ENCODE assay signal across 10 cellular contexts in genomic region chr14:68459480-68460136, GRCh38.
DNase-seq lines count a peak whose midpoint lies in the region; ATAC-seq and TF ChIP-seq lines count a peak whose summit lies in the region.
"Had no signal": no experiment of that assay in that cellular context is flagged by ENCODE, and none has a peak within 500 bp of the region (broad histone marks: within the 10 kb centered on the region; RNA-seq: fewer than 3 reads in every experiment).

No MANE protein-coding gene starts in this region.

- H3K79me2 ChIP-seq in hepatocyte: no peaks in the 10 kb centered on the region

- H3K36me3 Mint-ChIP-seq in WTC11: peaks cover 11% of the 10 kb centered on the region
- H3K36me3 Mint-ChIP-seq in activated CD4-positive, alpha-beta T cell treated with anti-CD3 and anti-CD28 coated beads for 36 hours (ENCODE audit: low read depth): peaks cover 2% of the 10 kb centered on the region
- H3K36me3 Mint-ChIP-seq: CD4-positive, CD25-positive, alpha-beta regulatory T cell had no signal

- no peaks in the 10 kb centered on the region for H3K9me2 ChIP-seq in hepatocyte (replicated peaks; ENCODE audit: insufficient read depth)

- ATAC-seq in WTC11: no peak
- ATAC-seq in activated CD4-positive, alpha-beta T cell treated with anti-CD3 and anti-CD28 coated beads for 36 hours: no peak
- ATAC-seq: activated T-cell treated with anti-CD3 and anti-CD28 coated beads, Interleukin-2, amount 50 U/mL, for 4 hours had no signal

- POLR2A ChIA-PET in WTC11 (lab: Charles Lee): interaction anchor here (1.1 kb wide), 1 partner anchor 10 kb away, joined by 3 read pairs; no protein-coding TSS in a partner anchor
- POLR2A ChIA-PET in activated CD4-positive, alpha-beta T cell treated with anti-CD3 and anti-CD28 coated beads for 36 hours (lab: Charles Lee): no interaction called here

- H3K9me3 Mint-ChIP-seq in WTC11: peaks cover 12% of the 10 kb centered on the region
- peaks cover 7% of the 10 kb centered on the region for H3K9me3 Mint-ChIP-seq in activated CD4-positive, alpha-beta T cell treated with anti-CD3 and anti-CD28 coated beads for 36 hours (ENCODE audit: low read depth)

- intact Hi-C loops in activated CD4-positive, alpha-beta T cell treated with anti-CD3 and anti-CD28 coated beads for 36 hours (cut with DNase I, micrococcal nuclease): no loop called here

- H3K4me1 Mint-ChIP-seq in WTC11: peaks cover 11% of the 10 kb centered on the region
- H3K4me1 Mint-ChIP-seq in activated CD4-positive, alpha-beta T cell treated with anti-CD3 and anti-CD28 coated beads for 36 hours: peaks cover 6% of the 10 kb centered on the region

- H3K27me3 ChIP-seq in hepatocyte: no peaks in the 10 kb centered on the region
- H3K27me3 ChIP-seq in rectal smooth muscle tissue (ENCODE audit: control insufficient read depth, insufficient read depth, low read length): no peaks in the 10 kb centered on the region

- no peak overlapping the region for H3K4me2 ChIP-seq in hepatocyte

- no peak overlapping the region for H2AFZ ChIP-seq in hepatocyte

- peak; percentile 51 for DNase-seq in Ammon's horn (ENCODE audit: low spot score)
- DNase-seq in WTC11 (ENCODE audit: low spot score): no peak
- no peak for DNase-seq in hepatocyte (ENCODE audit: low spot score)
- DNase-seq in activated CD4-positive, alpha-beta T cell treated with anti-CD3 and anti-CD28 coated beads for 36 hours: no peak
- DNase-seq in amygdala (lab: John Stamatoyannopoulos, UW): no peak
- DNase-seq in stimulated activated CD4-positive, alpha-beta T cell treated with anti-CD3 and anti-CD28 coated beads, Interleukin-1b, Interleukin-23, amount 100 ng/mL, for 48 hours: no peak
- DNase-seq in germinal center (ENCODE audit: low spot score): no peak
- DNase-seq: activated T-cell treated with anti-CD3 and anti-CD28 coated beads, Interleukin-2, amount 50 U/mL, for 4 hours; CD4-positive, CD25-positive, alpha-beta regulatory T cell had no signal

- H3K9me3 ChIP-seq in hepatocyte (ENCODE audit: low read depth): no peaks in the 10 kb centered on the region

- WGBS in hepatocyte (ENCODE audit: low lambda C conversion rate, missing lambda C conversion rate): 72% methylated on average over 5 of the region's 5 CpGs

- H3K4me3 Mint-ChIP-seq in WTC11: no peak overlapping the region
- no peak overlapping the region for H3K4me3 Mint-ChIP-seq in activated CD4-positive, alpha-beta T cell treated with anti-CD3 and anti-CD28 coated beads for 36 hours
- H3K4me3 Mint-ChIP-seq: activated T-cell treated with anti-CD3 and anti-CD28 coated beads, Interleukin-2, amount 50 U/mL, for 4 hours; CD4-positive, CD25-positive, alpha-beta regulatory T cell had no signal

- H4K20me1 ChIP-seq in hepatocyte (ENCODE audit: insufficient read depth, poor library complexity, severe bottlenecking): no peaks in the 10 kb centered on the region

- H3K36me3 ChIP-seq in hepatocyte (replicated peaks; ENCODE audit: insufficient read depth, low read depth) (no peaks in the 10 kb centered on the region), rectal smooth muscle tissue (ENCODE audit: control insufficient read depth, insufficient read depth, low read length) (no peaks in the 10 kb centered on the region)

- H3K27me3 Mint-ChIP-seq in WTC11 (ENCODE audit: low read depth): no peaks in the 10 kb centered on the region
- no peaks in the 10 kb centered on the region for H3K27me3 Mint-ChIP-seq in activated CD4-positive, alpha-beta T cell treated with anti-CD3 and anti-CD28 coated beads for 36 hours
- H3K27me3 Mint-ChIP-seq: CD4-positive, CD25-positive, alpha-beta regulatory T cell had no signal

- H3K4me3 ChIP-seq in hepatocyte (no peak overlapping the region), rectal smooth muscle tissue (ENCODE audit: low read length) (peak overlapping the region; percentile 10)

- H3K27ac Mint-ChIP-seq in WTC11: peak overlapping the region; percentile 53
- no peak overlapping the region for H3K27ac Mint-ChIP-seq in activated CD4-positive, alpha-beta T cell treated with anti-CD3 and anti-CD28 coated beads for 36 hours

- H3K4me1 ChIP-seq in hepatocyte (ENCODE audit: insufficient read depth) (peaks cover 15% of the 10 kb centered on the region), rectal smooth muscle tissue (ENCODE audit: control insufficient read depth, insufficient read depth, low read length) (peaks cover 13% of the 10 kb centered on the region)

- no peak overlapping the region for H3K9ac ChIP-seq in rectal smooth muscle tissue (ENCODE audit: low read length)

- CTCF ChIA-PET in WTC11 (lab: Charles Lee): interaction anchor here (1.0 to 1.8 kb wide), 4 partner anchors 9 to 526 kb away, joined by 3 to 5 read pairs (median 4); no protein-coding TSS in a partner anchor
- CTCF ChIA-PET in activated CD4-positive, alpha-beta T cell treated with anti-CD3 and anti-CD28 coated beads for 36 hours (lab: Charles Lee): interaction anchor here (0.6 to 1.1 kb wide), 3 partner anchors 8 to 67 kb away, joined by 3 read pairs; no protein-coding TSS in a partner anchor

- TF ChIP-seq CTCF in WTC11 (IDR thresholded peaks at IDR 0.05): no peak
- TF ChIP-seq CTCF in hepatocyte (IDR thresholded peaks at IDR 0.05; ENCODE audit: poor library complexity): no peak

- H3K27ac ChIP-seq in hepatocyte: peak overlapping the region; percentile 70
- H3K27ac ChIP-seq in rectal smooth muscle tissue (ENCODE audit: low read depth, low read length): peak overlapping the region; percentile 66

TF ChIP-seq in WTC11, 78 proteins besides CTCF, POLR2A, EP300 and RAD21 (continues in another document):
- TF ChIP-seq MYBL2 (CRISPR knock-in tag; IDR thresholded peaks at IDR 0.05) (no peak), FOXK1 (CRISPR knock-in tag; IDR thresholded peaks at IDR 0.05) (no peak), AR (CRISPR knock-in tag; IDR thresholded peaks at IDR 0.05) (no peak), CBFB (CRISPR knock-in tag; IDR thresholded peaks at IDR 0.05; ENCODE audit: low read depth) (no peak), TEAD4 (CRISPR knock-in tag; IDR thresholded peaks at IDR 0.05) (no peak), SOX15 (CRISPR knock-in tag; IDR thresholded peaks at IDR 0.05) (no peak), ZMAT4 (CRISPR knock-in tag; IDR thresholded peaks at IDR 0.05) (no peak), E2F5 (CRISPR knock-in tag; IDR thresholded peaks at IDR 0.05) (no peak), ATF6 (CRISPR knock-in tag; IDR thresholded peaks at IDR 0.05) (no peak), ZNF138 (CRISPR knock-in tag; conservative IDR thresholded peaks at IDR 0.05) (no peak), ATF1 (CRISPR knock-in tag; IDR thresholded peaks at IDR 0.05) (no peak), NR1H2 (CRISPR knock-in tag; IDR thresholded peaks at IDR 0.05) (no peak), SMAD4 (CRISPR knock-in tag; IDR thresholded peaks at IDR 0.05) (no peak)
